ENCODE assay signal across 14 cellular contexts in the genomic region with DNA sequence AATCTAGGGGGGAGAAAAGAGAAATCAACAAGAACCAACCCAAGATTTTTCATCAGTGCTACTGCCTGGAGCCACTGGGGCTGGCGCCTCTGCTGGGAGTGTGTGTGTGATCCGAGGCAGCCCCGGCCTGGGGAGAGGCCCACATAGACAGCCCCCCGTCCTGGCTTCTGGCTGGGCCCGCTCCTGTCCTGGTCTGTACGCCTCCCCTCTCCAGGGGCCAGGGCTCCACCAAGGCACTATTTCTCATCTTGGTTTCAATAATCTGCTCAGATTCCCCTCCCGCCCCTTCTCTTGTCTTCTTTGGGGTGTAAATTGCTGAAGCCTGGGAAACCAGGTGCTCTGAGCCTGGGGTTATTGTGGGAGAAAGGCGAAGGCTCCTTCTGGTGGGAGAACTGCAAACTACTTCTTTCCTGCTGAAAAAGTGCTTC. TPM values are rescaled to one million over a fixed set of nuclear protein-coding genes. Genes with fewer than 3 reads are reported as not detected.
DNase-seq lines count a peak whose midpoint lies in the region; ATAC-seq, FAIRE-seq and TF ChIP-seq lines count a peak whose summit lies in the region.
"Had no signal": no experiment of that assay in that cellular context is flagged by ENCODE, and none has a peak within 500 bp of the region (broad histone marks: within the 10 kb centered on the region; RNA-seq: fewer than 3 reads in every experiment).

No MANE protein-coding gene starts in this region.

- no peak overlapping the region for H4K5ac ChIP-seq in H1 (ENCODE audit: insufficient read length, low read depth, low read length)

- H3K18ac ChIP-seq in H1 (ENCODE audit: extremely low read depth, low read length): peak overlapping the region; percentile 32; the same call in 1 of the 2 replicates

- no peak for ATAC-seq in activated naive CD4-positive, alpha-beta T cell treated with anti-CD3 and anti-CD28 coated beads, Interleukin-2, amount 50 U/mL, for 72 hours
- no peak for ATAC-seq in upper lobe of right lung
- ATAC-seq: naive thymus-derived CD8-positive, alpha-beta T cell had no signal

- peaks cover 1% of the 10 kb centered on the region for H3K36me3 Mint-ChIP-seq in activated naive CD4-positive, alpha-beta T cell treated with anti-CD3 and anti-CD28 coated beads, Interleukin-2, amount 50 U/mL, for 24 hours
- peaks cover 5% of the 10 kb centered on the region in 2 donors for H3K36me3 Mint-ChIP-seq in activated naive CD4-positive, alpha-beta T cell treated with anti-CD3 and anti-CD28 coated beads, Interleukin-2, amount 50 U/mL, for 72 hours
- H3K36me3 Mint-ChIP-seq in nephron (ENCODE audit: low read depth): no peaks in the 10 kb centered on the region

- WGBS in H1 (ENCODE audit: extremely low coverage in 1 of 2, insufficient coverage in 1 of 2, insufficient read length in 1 of 2, insufficient replicate concordance in 2 of 2, low coverage in 1 of 2, low lambda C conversion rate in 2 of 2, missing lambda C conversion rate in 1 of 2), 2 experiments: 19% methylated on average over 8 of the region's 8 CpGs; no CpG with 5 or more reads in 1 of the 2 experiments

- no peak for TF ChIP-seq EP300 in H1 (IDR thresholded peaks at IDR 0.05; ENCODE audit: borderline replicate concordance in 1 of 2, low read depth in 2 of 2, low read length in 2 of 2)

- H3K56ac ChIP-seq in H1 (replicated peaks; ENCODE audit: insufficient read length, low read depth, low read length): no peak overlapping the region

- H2AFZ ChIP-seq in H1 (ENCODE audit: low read length): no peak overlapping the region

- H3K9me3 Mint-ChIP-seq in activated naive CD4-positive, alpha-beta T cell treated with anti-CD3 and anti-CD28 coated beads, Interleukin-2, amount 50 U/mL, for 24 hours: no peaks in the 10 kb centered on the region
- no peaks in the 10 kb centered on the region for H3K9me3 Mint-ChIP-seq in activated naive CD4-positive, alpha-beta T cell treated with anti-CD3 and anti-CD28 coated beads, Interleukin-2, amount 50 U/mL, for 72 hours
- no peaks in the 10 kb centered on the region for H3K9me3 Mint-ChIP-seq in nephron

- H3K27me3 Mint-ChIP-seq in activated naive CD4-positive, alpha-beta T cell treated with anti-CD3 and anti-CD28 coated beads, Interleukin-2, amount 50 U/mL, for 24 hours: peaks cover 40% of the 10 kb centered on the region
- peaks cover 6% of the 10 kb centered on the region for H3K27me3 Mint-ChIP-seq in nephron (ENCODE audit: low read depth)

- H3K4me1 ChIP-seq in H1 (replicated peaks in 1 of 4; ENCODE audit: control insufficient read depth in 3 of 4, insufficient read depth in 4 of 4, low read length in 3 of 4) (peaks cover 8 to 38% (median 23%) of the 10 kb centered on the region in 4 experiments), upper lobe of right lung (peaks cover 54% of the 10 kb centered on the region)

- H3K4me3 ChIP-seq in H1 (ENCODE audit: extremely low read depth in 1 of 4, insufficient read depth in 2 of 4, low read depth in 3 of 4, low read length in 4 of 4) (peak overlapping the region in 1 of 4 experiments; percentile 34; a peak in 1 of 8 replicates), upper lobe of right lung (peak overlapping the region; percentile 17)

- H3K9me3 ChIP-seq in H1 (ENCODE audit: insufficient read depth in 2 of 2, low read depth in 1 of 2, low read length in 1 of 2) (no peaks in the 10 kb centered on the region), upper lobe of right lung (no peaks in the 10 kb centered on the region)

- FAIRE-seq in H1 (lab: Jason Lieb, UNC): no peak

- H2BK12ac ChIP-seq in H1 (ENCODE audit: low read depth, low read length): no peak overlapping the region

- no peak overlapping the region for H2BK5ac ChIP-seq in H1 (ENCODE audit: low read depth, low read length)

- CTCF ChIA-PET in H1 (lab: Charles Lee; ENCODE audit: partially characterized antibody): interaction anchor here (0.7 to 10.7 kb wide), 12 partner anchors 8 to 116 kb away, joined by 3 to 89 read pairs (median 4); a partner anchor contains a TSS

- H3K14ac ChIP-seq in H1 (ENCODE audit: insufficient read length): no peak overlapping the region

- peaks cover 9% of the 10 kb centered on the region for H3K4me1 Mint-ChIP-seq in activated naive CD4-positive, alpha-beta T cell treated with anti-CD3 and anti-CD28 coated beads, Interleukin-2, amount 50 U/mL, for 24 hours
- H3K4me1 Mint-ChIP-seq in nephron: peaks cover 75% of the 10 kb centered on the region

- TF ChIP-seq POLR2A in H1 (IDR thresholded peaks at IDR 0.05; ENCODE audit: control extremely low read depth in 1 of 2, low read depth in 2 of 2, low read length in 2 of 2): no peak

- no peaks in the 10 kb centered on the region for H3K79me1 ChIP-seq in H1 (ENCODE audit: low read depth, low read length)

- H3K23me2 ChIP-seq in H1 (ENCODE audit: low read depth, low read length): peaks cover 12% of the 10 kb centered on the region; the same call in 1 of the 2 replicates

- H3K4ac ChIP-seq in H1 (replicated peaks; ENCODE audit: insufficient read length, low read depth, low read length): no peak overlapping the region

- POLR2A ChIA-PET in H1 (lab: Charles Lee; ENCODE audit: partially characterized antibody): interaction anchor here (0.8 to 3.0 kb wide), 4 partner anchors 8 to 150 kb away, joined by 3 to 18 read pairs (median 6); a partner anchor contains a TSS

- DNase-seq in activated naive CD4-positive, alpha-beta T cell treated with anti-CD3 and anti-CD28 coated beads, Interleukin-2, amount 50 U/mL, for 72 hours (ENCODE audit: low spot score in 2 of 2): no peak
- DNase-seq in H1 (ENCODE audit: low read depth in 1 of 2, low spot score in 2 of 2) (no peak), upper lobe of right lung (no peak), SW 1271 (lab: John Stamatoyannopoulos, UW) (no peak), DMS53 (lab: John Stamatoyannopoulos, UW) (no peak)
- no peak for DNase-seq in activated CD8-positive, alpha-beta memory T cell treated with anti-CD3 and anti-CD28 coated beads, Interleukin-2, amount 50 U/mL, for 4 hours
- DNase-seq: ACHN; activated gamma-delta T cell treated with Interleukin-2 at 50 U/mL for 16 hours; Kasumi-1; naive thymus-derived CD8-positive, alpha-beta T cell; NK-92 treated with Interleukin-12 subunit alpha and Interleukin-12 subunit beta, amount 100 ng/mL, for 24 hours; WERI-Rb-1 had no signal

- no peak overlapping the region for H4K91ac ChIP-seq in H1 (replicated peaks; ENCODE audit: insufficient read length, low read length)

- H2AK5ac ChIP-seq in H1 (ENCODE audit: low read depth, low read length): no peak overlapping the region

- TF ChIP-seq CTCF in H1 (IDR thresholded peaks at IDR 0.05; ENCODE audit: control extremely low read depth in 1 of 3, insufficient read depth in 1 of 3, low read depth in 1 of 3, low read length in 3 of 3) (peak; percentile 3 to 48 (median 25)), nephron (IDR thresholded peaks at IDR 0.05; ENCODE audit: unreplicated experiment in 3 of 3) (peak in 2 of 3 experiments; percentile 18 to 27), upper lobe of right lung (IDR thresholded peaks at IDR 0.05) (no peak)

- H4K20me1 ChIP-seq in H1 (replicated peaks in 1 of 2; ENCODE audit: control insufficient read depth in 1 of 2, insufficient read depth in 2 of 2, low read length in 2 of 2): no peaks in the 10 kb centered on the region

- peak; percentile 46 to 59 for TF ChIP-seq RAD21 in H1 (IDR thresholded peaks at IDR 0.05 in 1 of 2, conservative IDR thresholded peaks at IDR 0.05 in 1 of 2; ENCODE audit: low read depth in 2 of 2, low read length in 2 of 2)

- no peak overlapping the region for H3K4me3 Mint-ChIP-seq in activated naive CD4-positive, alpha-beta T cell treated with anti-CD3 and anti-CD28 coated beads, Interleukin-2, amount 50 U/mL, for 24 hours
- H3K4me3 Mint-ChIP-seq in nephron: peak overlapping the region; percentile 74 to 98 (median 90)
- H3K4me3 Mint-ChIP-seq: naive thymus-derived CD8-positive, alpha-beta T cell had no signal

- H2BK120ac ChIP-seq in H1 (replicated peaks; ENCODE audit: low read depth, low read length): no peak overlapping the region

- no peak overlapping the region for H2BK20ac ChIP-seq in H1 (ENCODE audit: low read length)

- no peak overlapping the region for H3K9ac ChIP-seq in H1 (replicated peaks in 1 of 4; ENCODE audit: extremely low read depth in 1 of 4, low read depth in 3 of 4, low read length in 3 of 4)

- H2BK15ac ChIP-seq in H1 (ENCODE audit: low read length): no peak overlapping the region

- H3K27ac Mint-ChIP-seq in activated naive CD4-positive, alpha-beta T cell treated with anti-CD3 and anti-CD28 coated beads, Interleukin-2, amount 50 U/mL, for 24 hours: peak overlapping the region; percentile 12
- peak overlapping the region in 1 of 2 donors; percentile 22 for H3K27ac Mint-ChIP-seq in activated naive CD4-positive, alpha-beta T cell treated with anti-CD3 and anti-CD28 coated beads, Interleukin-2, amount 50 U/mL, for 72 hours
- peak overlapping the region; percentile 97 to 100 (median 99) for H3K27ac Mint-ChIP-seq in nephron
- H3K27ac Mint-ChIP-seq: naive thymus-derived CD8-positive, alpha-beta T cell had no signal

- peak overlapping the region; percentile 15 to 49; a peak in 2 of 4 replicates for H3K4me2 ChIP-seq in H1 (ENCODE audit: insufficient read depth in 1 of 2, low read depth in 2 of 2, low read length in 2 of 2)

- H3K36me3 ChIP-seq in H1 (ENCODE audit: control insufficient read depth in 2 of 4, insufficient read depth in 4 of 4, low read length in 3 of 4) (no peaks in the 10 kb centered on the region; a peak in 1 of 8 replicates), upper lobe of right lung (no peaks in the 10 kb centered on the region)

- H3K27ac ChIP-seq in H1 (ENCODE audit: low read depth, low read length) (no peak overlapping the region), upper lobe of right lung (peak overlapping the region; percentile 95)
- H3K27ac ChIP-seq: WERI-Rb-1 had no signal

- intact Hi-C loops in upper lobe of right lung (cut with DNase I): loop anchor here (5.0 kb wide), 1 partner anchor 79 kb away; no protein-coding TSS in a partner anchor

- H3K79me2 ChIP-seq in H1 (ENCODE audit: control insufficient read depth in 1 of 2, insufficient read depth in 2 of 2, low read length in 2 of 2): no peaks in the 10 kb centered on the region

- no peak overlapping the region for H4K8ac ChIP-seq in H1 (ENCODE audit: extremely low read depth, insufficient read depth, low read length)

- H3K27me3 ChIP-seq in H1 (replicated peaks in 1 of 4; ENCODE audit: control insufficient read depth in 3 of 4, extremely low read depth in 1 of 4, insufficient read depth in 3 of 4, low read length in 3 of 4): peaks cover 29 to 52% (median 46%) of the 10 kb centered on the region in 4 experiments
- H3K27me3 ChIP-seq in upper lobe of right lung: no peaks in the 10 kb centered on the region

- H3K23ac ChIP-seq in H1 (ENCODE audit: insufficient read length): no peak overlapping the region

RNA-seq across cellular contexts. Expression of a gene that starts 7.8 kb away (rescaled TPM):
- total RNA-seq in activated naive CD4-positive, alpha-beta T cell treated with anti-CD3 and anti-CD28 coated beads, Interleukin-2, amount 50 U/mL, for 72 hours: under 1 TPM in 1 of 2 donors, not detected in 1; 0.16 TPM
- 0.58 and 0.71 TPM in 2 replicates for total RNA-seq in H1 (2021; fragmentation: NEBNext Ultra II Directional; extraction: Animal tissue kit (Norgen Biotek cat#: 25700))
- 0.26 and 0.61 TPM in 2 replicates for polyA plus RNA-seq in H1 (2011; rRNA removed)
- 0.47 TPM for polyA plus RNA-seq in H1 (2011; cell fraction: cytosol; rRNA removed)
- polyA plus RNA-seq in H1 (2011; cell fraction: nucleus; rRNA removed): 2.9 TPM
- polyA plus RNA-seq in H1 (2012, experiment 1 of 2): 0.44 to 0.98 TPM (median 0.89 TPM) in 4 replicates
- 0.58 TPM for polyA plus RNA-seq in H1 (2012, experiment 2 of 2)
- 0.45 TPM for polyA plus RNA-seq in H1 (2013, experiment 1 of 2)
- 0.50 TPM for polyA plus RNA-seq in H1 (2013, experiment 2 of 2)
- polyA minus RNA-seq in H1 (2011; rRNA and poly(A)+ RNA removed): 0.88 and 0.95 TPM in 2 replicates
- polyA minus RNA-seq in H1 (2011; cell fraction: cytosol; rRNA and poly(A)+ RNA removed): 3.2 TPM
- polyA minus RNA-seq in H1 (2011; cell fraction: nucleus; rRNA and poly(A)+ RNA removed): 1.3 TPM
- total RNA-seq in upper lobe of right lung: 23.3 TPM
- total RNA-seq: naive thymus-derived CD8-positive, alpha-beta T cell had no signal
- polyA plus RNA-seq: naive thymus-derived CD8-positive, alpha-beta T cell had no signal

Comparison
In these comparisons a context has a peak if more than half of its experiments do, and no peak if none do; other contexts are left out.
1. RNA of a gene that starts 7.8 kb away (total RNA-seq): 23.3 TPM in upper lobe of right lung (single experiment); 0.58 to 0.71 TPM in H1 and 0.16 TPM in activated naive CD4-positive, alpha-beta T cell treated with anti-CD3 and anti-CD28 coated beads, Interleukin-2, amount 50 U/mL, for 72 hours; every median in the first group is over 10 times any median in the second.